Comparison of ENCODE assay signal across 8 cellular contexts in the genomic region with DNA sequence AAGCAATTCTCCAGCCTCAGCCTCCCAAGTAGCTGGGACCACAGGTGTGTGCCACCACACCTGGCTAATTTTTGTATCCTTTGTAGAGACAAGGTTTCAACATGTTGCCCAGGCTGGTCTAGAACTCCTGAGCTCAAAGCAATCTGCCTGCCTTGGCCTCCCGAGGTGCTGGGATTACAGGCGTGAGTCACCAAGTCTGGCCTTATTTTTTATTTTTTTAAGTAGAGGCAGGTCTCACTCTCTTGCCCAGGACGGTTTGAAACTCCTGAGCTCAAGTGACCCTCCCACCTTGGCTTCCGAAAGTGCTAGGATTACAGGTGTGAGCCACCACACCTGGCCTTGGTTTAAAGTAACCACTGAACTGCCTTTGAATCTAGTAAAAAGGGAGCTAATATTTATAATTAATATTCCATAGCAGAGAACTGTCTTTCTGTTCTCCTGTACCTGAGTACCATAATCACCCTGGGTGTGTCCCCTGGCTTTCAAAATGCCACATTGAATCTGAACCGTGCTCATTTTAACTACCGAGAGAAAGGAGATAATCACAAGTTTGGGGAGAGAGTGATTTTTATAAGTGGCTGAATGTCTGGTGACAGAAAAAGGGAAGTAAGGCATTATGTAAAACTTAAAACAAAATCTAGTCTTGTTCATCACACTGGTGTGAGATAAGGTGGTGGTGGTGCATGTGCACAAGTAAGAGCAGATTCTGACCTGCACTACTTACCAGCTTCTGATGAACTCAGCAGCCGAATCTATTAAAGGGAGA. TPM values are rescaled to one million over a fixed set of nuclear protein-coding genes. Genes with fewer than 3 reads are reported as not detected.
DNase-seq lines count a peak whose midpoint lies in the region; ATAC-seq, FAIRE-seq and TF ChIP-seq lines count a peak whose summit lies in the region.

No MANE protein-coding gene starts in this region.

- H3K27me3 ChIP-seq in CD4-positive, alpha-beta T cell (ENCODE audit: control insufficient read depth, insufficient read depth, low read length), result no peaks in the 10 kb centered on the region
- no peaks in the 10 kb centered on the region for H3K27me3 ChIP-seq in K562 (ENCODE audit: control insufficient read depth in 2 of 2, insufficient read depth in 2 of 2, low read length in 2 of 2)
- H3K27me3 ChIP-seq in HAP-1 (ENCODE audit: low read depth), result no peaks in the 10 kb centered on the region

- no peak overlapping the region for H3K4me3 Mint-ChIP-seq in CD4-positive, alpha-beta T cell

- peaks cover 70% of the 10 kb centered on the region for H3K4me1 Mint-ChIP-seq in CD4-positive, alpha-beta T cell (ENCODE audit: low read depth)

- POLR2A ChIA-PET in CD4-positive, alpha-beta T cell (lab: Charles Lee), result no interaction called here
- POLR2A ChIA-PET in K562 (lab: Yijun Ruan, JAX), result interaction anchor here (1.1 to 1.7 kb wide), 4 partner anchors 9 to 17 kb away, joined by 3 to 7 read pairs (median 4); no protein-coding TSS in a partner anchor

- H3K36me3 ChIP-seq in K562 (ENCODE audit: control insufficient read depth, insufficient read depth, low read length) (no peaks in the 10 kb centered on the region), HAP-1 (replicated peaks) (no peaks in the 10 kb centered on the region)

- no peaks in the 10 kb centered on the region for H3K9me1 ChIP-seq in K562 (ENCODE audit: control insufficient read depth, insufficient read depth, low read length)

- no peak overlapping the region for H3K4me3 ChIP-seq in K562
- no peak overlapping the region for H3K4me3 ChIP-seq in HAP-1

- no peak for TF ChIP-seq CTCF in CD4-positive, alpha-beta T cell (IDR thresholded peaks at IDR 0.05)
- no peak for TF ChIP-seq CTCF in K562 (IDR thresholded peaks at IDR 0.05 in 2 of 3, conservative IDR thresholded peaks at IDR 0.05 in 1 of 3; ENCODE audit: insufficient read depth in 2 of 3, low read depth in 1 of 3, low read length in 3 of 3)

- intact Hi-C loops in CD4-positive, alpha-beta T cell (cut with DNase I, micrococcal nuclease), result no loop called here
- intact Hi-C loops in K562 (cut with micrococcal nuclease), result no loop called here

- CTCF ChIA-PET in CD4-positive, alpha-beta T cell (lab: Charles Lee), result interaction anchor here (1.2 kb wide), 1 partner anchor 10 kb away, joined by 3 read pairs; no protein-coding TSS in a partner anchor
- CTCF ChIA-PET in K562 (lab: Yijun Ruan, JAX; ENCODE audit: low intra/inter-chr PET ratio), result no interaction called here

- FAIRE-seq in K562 (lab: Jason Lieb, UNC), result peak; percentile 73

- H3K4me1 ChIP-seq in K562 (replicated peaks in 1 of 2; ENCODE audit: control insufficient read depth in 2 of 2, insufficient read depth in 2 of 2, low read length in 2 of 2) (peaks cover 4 to 9% of the 10 kb centered on the region in 2 experiments; a peak in 2 of 5 replicates), HAP-1 (no peaks in the 10 kb centered on the region; the same call in 1 of the 2 replicates)

- no peaks in the 10 kb centered on the region for H3K9me3 ChIP-seq in CD4-positive, alpha-beta T cell (ENCODE audit: control insufficient read depth, low read length)
- H3K9me3 ChIP-seq in K562 (replicated peaks; ENCODE audit: control insufficient read depth, insufficient read depth, low read depth, low read length) (no peaks in the 10 kb centered on the region), HAP-1 (no peaks in the 10 kb centered on the region)

- no peak overlapping the region for H2AFZ ChIP-seq in K562 (ENCODE audit: low read depth, low read length)

- H3K79me2 ChIP-seq in K562 (ENCODE audit: control insufficient read depth, insufficient read depth, low read length), result peaks cover 17% of the 10 kb centered on the region

- TF ChIP-seq POLR2A in K562 (conservative IDR thresholded peaks at IDR 0.05), result no peak

- H3K36me3 Mint-ChIP-seq in CD4-positive, alpha-beta T cell (ENCODE audit: low read depth), result no peaks in the 10 kb centered on the region

- no peak for TF ChIP-seq RAD21 in K562 (CRISPR knock-in tag; conservative IDR thresholded peaks at IDR 0.05 in 1 of 2, IDR thresholded peaks at IDR 0.05 in 1 of 2)

- H4K20me1 ChIP-seq in K562 (replicated peaks; ENCODE audit: control insufficient read depth, insufficient read depth, low read length), result peaks cover 12% of the 10 kb centered on the region; the same call in 1 of the 2 replicates

- no peak for DNase-seq in CD4-positive, alpha-beta T cell
- DNase-seq in K562 (ENCODE audit: extremely low read depth in 1 of 4, low spot score in 3 of 4) (no peak), superior temporal gyrus (ENCODE audit: extremely low spot score) (no peak), NCI-H128 (lab: John Stamatoyannopoulos, UW; ENCODE audit: unreplicated experiment) (no peak), NCI-H226 (no peak), HAP-1 (ENCODE audit: low spot score in 2 of 2) (no peak)

- 38% methylated on average over 7 of the region's 7 CpGs for WGBS in K562 (ENCODE audit: insufficient coverage, low coverage, missing lambda C conversion rate)

- peak overlapping the region; percentile 15 for H3K27ac Mint-ChIP-seq in CD4-positive, alpha-beta T cell

- TF ChIP-seq EP300 in K562 (IDR thresholded peaks at IDR 0.05; ENCODE audit: low read length), result no peak

- H3K4me2 ChIP-seq in K562 (ENCODE audit: insufficient read depth, low read length), result no peak overlapping the region

- no peak for ATAC-seq in CD4-positive, alpha-beta T cell (ENCODE audit: poor library complexity)
- peak; percentile 53 for ATAC-seq in GM19455 (IDR thresholded peaks at IDR 0.05; ENCODE audit: unreplicated experiment)
- peak; percentile 52 for ATAC-seq in HG03439 (IDR thresholded peaks at IDR 0.05; ENCODE audit: unreplicated experiment)
- no peak; the same call in 2 of the 3 replicates for ATAC-seq in K562

- no peak overlapping the region for H3K27ac ChIP-seq in CD4-positive, alpha-beta T cell (ENCODE audit: low read depth, low read length)
- H3K27ac ChIP-seq in K562 (ENCODE audit: extremely low read depth, low read depth, low read length), result no peak overlapping the region

- no peak overlapping the region for H3K9ac ChIP-seq in K562 (ENCODE audit: insufficient read depth in 1 of 2, low read depth in 2 of 2, low read length in 2 of 2)

- BruUV-seq in K562 (replicated peaks; lab: Mats Ljungman, UMichigan), result no TSS peak

- H3K9me3 Mint-ChIP-seq in CD4-positive, alpha-beta T cell, result no peaks in the 10 kb centered on the region

- no peaks in the 10 kb centered on the region for H3K27me3 Mint-ChIP-seq in CD4-positive, alpha-beta T cell

- in situ Hi-C loops in K562 (cut with MboI), result no loop called here
- in situ Hi-C loops in HAP-1 (cut with MboI; ENCODE audit: low sequenced_read_pairs), result no loop called here

TF ChIP-seq in K562, 482 proteins besides CTCF, POLR2A, EP300 and RAD21:
- TF ChIP-seq BHLHE40 (IDR thresholded peaks at IDR 0.05; ENCODE audit: low read length) (peak; percentile 75), RCOR1 (IDR thresholded peaks at IDR 0.05; ENCODE audit: borderline replicate concordance in 1 of 2, low read depth in 2 of 2, low read length in 2 of 2) (peak in 1 of 2 experiments; percentile 63; a peak in 2 of 4 replicates), TEAD1 (CRISPR knock-in tag; IDR thresholded peaks at IDR 0.05) (0 out of 4 replicates have a peak, but pooled peaks of 1 of the 2 experiments have one; percentile 9), TARDBP (IDR thresholded peaks at IDR 0.05) (no peak), SOX6 (IDR thresholded peaks at IDR 0.05) (peak; percentile 60; the same call in 1 of the 2 replicates)
- TF ChIP-seq, protein P1, sequence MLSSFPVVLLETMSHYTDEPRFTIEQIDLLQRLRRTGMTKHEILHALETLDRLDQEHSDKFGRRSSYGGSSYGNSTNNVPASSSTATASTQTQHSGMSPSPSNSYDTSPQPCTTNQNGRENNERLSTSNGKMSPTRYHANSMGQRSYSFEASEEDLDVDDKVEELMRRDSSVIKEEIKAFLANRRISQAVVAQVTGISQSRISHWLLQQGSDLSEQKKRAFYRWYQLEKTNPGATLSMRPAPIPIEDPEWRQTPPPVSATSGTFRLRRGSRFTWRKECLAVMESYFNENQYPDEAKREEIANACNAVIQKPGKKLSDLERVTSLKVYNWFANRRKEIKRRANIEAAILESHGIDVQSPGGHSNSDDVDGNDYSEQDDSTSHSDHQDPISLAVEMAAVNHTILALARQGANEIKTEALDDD (IDR thresholded peaks at IDR 0.05), result peak; percentile 81
- TF ChIP-seq, protein P2, sequence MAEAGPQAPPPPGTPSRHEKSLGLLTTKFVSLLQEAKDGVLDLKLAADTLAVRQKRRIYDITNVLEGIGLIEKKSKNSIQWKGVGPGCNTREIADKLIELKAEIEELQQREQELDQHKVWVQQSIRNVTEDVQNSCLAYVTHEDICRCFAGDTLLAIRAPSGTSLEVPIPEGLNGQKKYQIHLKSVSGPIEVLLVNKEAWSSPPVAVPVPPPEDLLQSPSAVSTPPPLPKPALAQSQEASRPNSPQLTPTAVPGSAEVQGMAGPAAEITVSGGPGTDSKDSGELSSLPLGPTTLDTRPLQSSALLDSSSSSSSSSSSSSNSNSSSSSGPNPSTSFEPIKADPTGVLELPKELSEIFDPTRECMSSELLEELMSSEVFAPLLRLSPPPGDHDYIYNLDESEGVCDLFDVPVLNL (CRISPR knock-in tag; IDR thresholded peaks at IDR 0.05; ENCODE audit: low read depth), result no peak

RNA-seq across cellular contexts. Expression of a gene that starts 56.6 kb away (rescaled TPM):
- 10 to 100 TPM; 38.3 to 43.4 TPM for total RNA-seq in CD4-positive, alpha-beta T cell
- 25.1 and 48.4 TPM in 2 replicates for total RNA-seq in K562 (2011; cell fraction: chromatin; rRNA removed; ENCODE audit: low replicate concordance)
- total RNA-seq in K562 (2011; cell fraction: nucleolus; rRNA removed), result 15.8 and 16.1 TPM in 2 replicates
- 39.8 and 62.4 TPM in 2 replicates for total RNA-seq in K562 (2011; cell fraction: nucleoplasm; rRNA removed)
- 2.9 and 4.2 TPM in 2 replicates for total RNA-seq in K562 (2014; rRNA removed)
- total RNA-seq in K562 (2014; rRNA removed; fragmentation: Illumina TruSeq; extraction: Trizol), result 7.1 and 8.3 TPM in 2 replicates
- 6.9 and 7.4 TPM in 2 replicates for total RNA-seq in K562 (2015; rRNA removed; fragmentation: Illumina TruSeq; extraction: Trizol)
- 21.6 and 23.8 TPM in 2 replicates for total RNA-seq in K562 (2021)
- polyA plus RNA-seq in K562 (2011; rRNA removed), result 6.4 and 7.4 TPM in 2 replicates
- polyA plus RNA-seq in K562 (2011; cell fraction: cytosol; rRNA removed), result 10.3 and 12.7 TPM in 2 replicates
- 7.9 and 10.3 TPM in 2 replicates for polyA plus RNA-seq in K562 (2011; cell fraction: nucleus; rRNA removed)
- polyA plus RNA-seq in K562 (2012), result 9.3 and 23.9 TPM in 2 replicates
- 28.6 and 32.1 TPM in 2 replicates for polyA plus RNA-seq in K562 (2014; fragmentation: Illumina TruSeq; extraction: Trizol)
- 1 to 10 TPM; 3.8 to 5.3 TPM for polyA plus RNA-seq in K562 (2014; fragmentation: Nextera tagmentation; extraction: Ambion mirVana)
- 6.2 and 6.6 TPM in 2 replicates for polyA plus RNA-seq in K562 (2014; rRNA removed)
- polyA minus RNA-seq in K562 (2011; rRNA and poly(A)+ RNA removed), result 13.7 and 19.4 TPM in 2 replicates
- polyA minus RNA-seq in K562 (2011; cell fraction: cytosol; rRNA and poly(A)+ RNA removed), result 14.9 and 19.3 TPM in 2 replicates
- polyA minus RNA-seq in K562 (2011; cell fraction: nucleus; rRNA and poly(A)+ RNA removed), result 6.1 and 6.2 TPM in 2 replicates

Comparison
In these comparisons a context has a peak if more than half of its experiments do, and no peak if none do; other contexts are left out.
1. ATAC-seq: peak in GM19455 (single experiment) and HG03439 (single experiment); none in CD4-positive, alpha-beta T cell (single experiment) and K562 (single experiment).